In genomic region chr2:190849774-190850173, GRCh38 we compare ENCODE assay signal across 13 cellular contexts. TPM values are rescaled to one million over a fixed set of nuclear protein-coding genes. Genes with fewer than 3 reads are reported as not detected.
A peak's percentile ranks its signal among the peaks of the same experiment; 100 is the strongest.
DNase-seq lines count a peak whose midpoint lies in the region; ATAC-seq and TF ChIP-seq lines count a peak whose summit lies in the region.
"Had no signal": no experiment of that assay in that cellular context is flagged by ENCODE, and none has a peak within 500 bp of the region (broad histone marks: within the 10 kb centered on the region; RNA-seq: fewer than 3 reads in every experiment).

No MANE protein-coding gene starts in this region.

- no peaks in the 10 kb centered on the region for H3K9me3 ChIP-seq in RWPE2 (ENCODE audit: severe bottlenecking)
- H3K9me3 ChIP-seq: heart right ventricle, neutrophil, spleen, testis had no signal

- no peak for TF ChIP-seq CTCF in HFF-Myc (IDR thresholded peaks at IDR 0.05; ENCODE audit: low read depth, low read length, missing control alignments)
- no peak for TF ChIP-seq CTCF in RWPE2 (IDR thresholded peaks at IDR 0.05; ENCODE audit: poor library complexity, severe bottlenecking)

- H3K27ac ChIP-seq in RWPE2 (ENCODE audit: poor library complexity, severe bottlenecking) = peak overlapping the region; percentile 89
- H3K27ac ChIP-seq: heart right ventricle, neutrophil, spleen, testis had no signal

- H3K36me3 ChIP-seq in RWPE2 (ENCODE audit: low read depth) = no peaks in the 10 kb centered on the region
- H3K36me3 ChIP-seq: heart right ventricle, neutrophil, spleen had no signal

- peaks cover 39% of the 10 kb centered on the region for H3K4me1 ChIP-seq in RWPE2 (ENCODE audit: insufficient read depth, poor library complexity, severe bottlenecking)
- H3K4me1 ChIP-seq: testis had no signal

- H3K4me3 ChIP-seq in HFF-Myc (replicated peaks; ENCODE audit: low read depth, low read length) (no peak overlapping the region), RWPE2 (ENCODE audit: severe bottlenecking) (no peak overlapping the region)
- H3K4me3 ChIP-seq: GM12878, heart right ventricle, spleen, testis had no signal

- ATAC-seq in RWPE2 (ENCODE audit: low read depth) (peak; percentile 89), esophagus mucosa (peak; percentile 32), HG03520 (IDR thresholded peaks at IDR 0.05; ENCODE audit: unreplicated experiment) (no peak)

- no peaks in the 10 kb centered on the region for H3K27me3 ChIP-seq in RWPE2 (ENCODE audit: insufficient read depth, poor library complexity, severe bottlenecking)
- H3K27me3 ChIP-seq: heart right ventricle, neutrophil, spleen, testis had no signal

- DNase-seq in HFF-Myc (ENCODE audit: extremely low read depth, low read depth) (peak; percentile 65), RWPE2 (ENCODE audit: low spot score) (peak; percentile 62), renal cortical epithelial cell (ENCODE audit: low read depth) (peak; percentile 45), foreskin melanocyte (no peak), islet precursor cell (no peak)
- DNase-seq: GOT3, spleen had no signal

RNA-seq across cellular contexts. Expression of gene GLS, which starts 30.8 kb away (rescaled TPM):
- total RNA-seq in esophagus mucosa (25.9 TPM), renal cortical epithelial cell (1,218 and 1,910 TPM in 2 replicates)

Comparison
In these comparisons a context has a peak if more than half of its experiments do, and no peak if none do; other contexts are left out.
1. DNase-seq: peak in HFF-Myc (single experiment), RWPE2 (single experiment) and renal cortical epithelial cell (single experiment); none in foreskin melanocyte (single experiment) and islet precursor cell (single experiment).
2. RNA of gene GLS, which starts 30.8 kb away (total RNA-seq): 1,218 to 1,910 TPM in renal cortical epithelial cell; 25.9 TPM in esophagus mucosa (single experiment); every median in the first group is over 10 times any median in the second.